25 cellular contexts compared by ENCODE assay signal in genomic region chr6:120876405-120876804, GRCh38.
A peak's percentile ranks its signal among the peaks of the same experiment; 100 is the strongest.
DNase-seq lines count a peak whose midpoint lies in the region; ATAC-seq lines count a peak whose summit lies in the region.
"Had no signal": no experiment of that assay in that cellular context is flagged by ENCODE, and none has a peak within 500 bp of the region (broad histone marks: within the 10 kb centered on the region; RNA-seq: fewer than 3 reads in every experiment).

No MANE protein-coding gene starts in this region.

- peaks cover 2% of the 10 kb centered on the region for H3K4me1 ChIP-seq in mesenchymal stem cell (ENCODE audit: control insufficient read depth, insufficient read depth, low read depth, low read length)
- H3K4me1 ChIP-seq: adrenal gland, BE2C had no signal

- H3K27me3 Mint-ChIP-seq in stimulated activated naive CD8-positive, alpha-beta T cell treated with anti-CD3 and anti-CD28 coated beads, Interleukin-15, amount 100 ng/mL, for 72 hours, result no peaks in the 10 kb centered on the region

- H2AFZ ChIP-seq in mesenchymal stem cell (ENCODE audit: low read depth, low read length), result no peak overlapping the region
- H2AFZ ChIP-seq: GM23338, hepatocyte had no signal

- no peaks in the 10 kb centered on the region for H3K4me1 Mint-ChIP-seq in stimulated activated naive CD8-positive, alpha-beta T cell treated with anti-CD3 and anti-CD28 coated beads, Interleukin-15, amount 100 ng/mL, for 72 hours
- H3K4me1 Mint-ChIP-seq: GM23338, nephron progenitor cell had no signal

- no peak overlapping the region for H3K18ac ChIP-seq in mesenchymal stem cell (ENCODE audit: low read depth in 1 of 2, low read length in 2 of 2)

- H3K27ac ChIP-seq in mesenchymal stem cell (ENCODE audit: low read length, poor library complexity, severe bottlenecking), result no peak overlapping the region
- H3K27ac ChIP-seq: adrenal gland, hepatocyte, HL-60 had no signal

- no peak overlapping the region for H4K91ac ChIP-seq in mesenchymal stem cell (ENCODE audit: low read length)

- H2AK5ac ChIP-seq in mesenchymal stem cell (ENCODE audit: low read length, severe bottlenecking), result no peak overlapping the region

- no peak overlapping the region for H4K8ac ChIP-seq in mesenchymal stem cell (ENCODE audit: low read length)

- H3K79me1 ChIP-seq in mesenchymal stem cell (replicated peaks; ENCODE audit: low read length, poor library complexity, severe bottlenecking), result no peaks in the 10 kb centered on the region

- H3K27ac Mint-ChIP-seq in stimulated activated naive CD8-positive, alpha-beta T cell treated with anti-CD3 and anti-CD28 coated beads, Interleukin-15, amount 100 ng/mL, for 72 hours, result no peak overlapping the region
- H3K27ac Mint-ChIP-seq: activated T-cell treated with anti-CD3 and anti-CD28 coated beads, Interleukin-2, amount 50 U/mL, for 72 hours; GM23338; nephron progenitor cell had no signal

- no peak overlapping the region for H3K4me3 ChIP-seq in mesenchymal stem cell (ENCODE audit: insufficient read depth in 1 of 2, low read depth in 1 of 2, low read length in 2 of 2)
- H3K4me3 ChIP-seq: adrenal gland, GM23338, hepatocyte had no signal

- no peak overlapping the region for H3K4ac ChIP-seq in mesenchymal stem cell (ENCODE audit: low read depth in 1 of 2, low read length in 2 of 2)

- ATAC-seq in GM19043 (IDR thresholded peaks at IDR 0.05; ENCODE audit: low read depth, unreplicated experiment), result peak; percentile 58
- ATAC-seq in HG02610 (IDR thresholded peaks at IDR 0.05; ENCODE audit: unreplicated experiment), result peak; percentile 54
- ATAC-seq in HG03354 (IDR thresholded peaks at IDR 0.05; ENCODE audit: poor library complexity, severe bottlenecking, unreplicated experiment), result peak; percentile 74
- ATAC-seq in GM21723 (IDR thresholded peaks at IDR 0.05; ENCODE audit: unreplicated experiment), result no peak
- no peak for ATAC-seq in stimulated activated naive CD8-positive, alpha-beta T cell treated with anti-CD3 and anti-CD28 coated beads, Interleukin-15, amount 100 ng/mL, for 72 hours
- ATAC-seq: activated T-cell treated with anti-CD3 and anti-CD28 coated beads, Interleukin-2, amount 50 U/mL, for 72 hours; GM23338; left ventricle myocardium superior; right cardiac atrium; stimulated activated naive CD8-positive, alpha-beta T cell treated with anti-CD3 and anti-CD28 coated beads, Interleukin-15, Interleukin-2, amounts not matched to agents 100 U/mL and 50 U/mL, for 24 hours had no signal

- no peaks in the 10 kb centered on the region for H3K36me3 ChIP-seq in mesenchymal stem cell (ENCODE audit: control insufficient read depth in 1 of 2, insufficient read depth in 2 of 2, low read depth in 1 of 2, low read length in 2 of 2)
- H3K36me3 ChIP-seq: adrenal gland, BE2C had no signal

- no peak overlapping the region for H3K4me2 ChIP-seq in mesenchymal stem cell (ENCODE audit: low read length, poor library complexity, severe bottlenecking)
- H3K4me2 ChIP-seq: GM23338, hepatocyte had no signal

- peaks cover 9% of the 10 kb centered on the region for H3K9me3 ChIP-seq in mesenchymal stem cell (ENCODE audit: control insufficient read depth, low read length)
- H3K9me3 ChIP-seq: adrenal gland, BE2C had no signal

- H3K27me3 ChIP-seq in mesenchymal stem cell (ENCODE audit: control insufficient read depth in 1 of 2, insufficient read depth in 1 of 2, low read length in 2 of 2), result no peaks in the 10 kb centered on the region
- H3K27me3 ChIP-seq: adrenal gland, BE2C, hepatocyte had no signal

- peaks cover 0 to 5% of the 10 kb centered on the region in 2 donors for H3K9me3 Mint-ChIP-seq in stimulated activated naive CD8-positive, alpha-beta T cell treated with anti-CD3 and anti-CD28 coated beads, Interleukin-15, amount 100 ng/mL, for 72 hours
- H3K9me3 Mint-ChIP-seq: GM23338, nephron progenitor cell had no signal

- H3K14ac ChIP-seq in mesenchymal stem cell (ENCODE audit: low read length in 2 of 2), result no peak overlapping the region

- H3K9ac ChIP-seq in mesenchymal stem cell (ENCODE audit: low read length), result no peak overlapping the region

- DNase-seq in pons (ENCODE audit: low spot score), result peak; percentile 9
- no peak for DNase-seq in mesenchymal stem cell
- DNase-seq in globus pallidus (ENCODE audit: low spot score), result no peak
- no peak for DNase-seq in stimulated activated naive CD8-positive, alpha-beta T cell treated with anti-CD3 and anti-CD28 coated beads, Interleukin-15, amount 100 ng/mL, for 72 hours
- DNase-seq: activated CD4-positive, alpha-beta T cell treated with anti-CD3 and anti-CD28 coated beads, Interleukin-2, amount 50 U/mL, for 4 hours; activated T-cell treated with anti-CD3 and anti-CD28 coated beads, Interleukin-2, amount 50 U/mL, for 72 hours; adrenal gland; BE2C; DMS79 treated with DMSO at 0.1 percent for 48 hours; erythroblast; left ventricle myocardium superior; NCI-H1694 treated with DMSO at 0.1 percent for 48 hours; NCI-H774; nephron progenitor cell; right cardiac atrium; SHP77; stimulated activated naive CD8-positive, alpha-beta T cell treated with anti-CD3 and anti-CD28 coated beads, Interleukin-15, Interleukin-2, amounts not matched to agents 100 U/mL and 50 U/mL, for 24 hours; T-helper 9 cell had no signal

- no peak overlapping the region for H3K4me3 Mint-ChIP-seq in stimulated activated naive CD8-positive, alpha-beta T cell treated with anti-CD3 and anti-CD28 coated beads, Interleukin-15, amount 100 ng/mL, for 72 hours
- H3K4me3 Mint-ChIP-seq: activated T-cell treated with anti-CD3 and anti-CD28 coated beads, Interleukin-2, amount 50 U/mL, for 72 hours; GM23338; nephron progenitor cell had no signal

- no peak overlapping the region for H2BK5ac ChIP-seq in mesenchymal stem cell (ENCODE audit: low read depth, low read length, poor library complexity, severe bottlenecking)

- no peak overlapping the region for H2BK12ac ChIP-seq in mesenchymal stem cell (ENCODE audit: low read length in 2 of 2)

- H2BK15ac ChIP-seq in mesenchymal stem cell (ENCODE audit: low read depth, poor library complexity, severe bottlenecking), result no peak overlapping the region

- no CpG with 5 or more reads among the region's 1 CpG for WGBS in mesenchymal stem cell

- H3K23ac ChIP-seq in mesenchymal stem cell (ENCODE audit: low read length in 2 of 2), result no peak overlapping the region

- no peak overlapping the region for H2BK120ac ChIP-seq in mesenchymal stem cell (ENCODE audit: low read depth, low read length)

Comparison
In these comparisons a context has a peak if more than half of its experiments do, and no peak if none do; other contexts are left out.
1. ATAC-seq: peak in GM19043 (single experiment), HG02610 (single experiment) and HG03354 (single experiment); none in GM21723 (single experiment) and stimulated activated naive CD8-positive, alpha-beta T cell treated with anti-CD3 and anti-CD28 coated beads, Interleukin-15, amount 100 ng/mL, for 72 hours (single experiment).